In genomic region chr9:75108571-75108970, GRCh38 we compare ENCODE assay signal across 11 cellular contexts. TPM values are rescaled to one million over a fixed set of nuclear protein-coding genes. Genes with fewer than 3 reads are reported as not detected.
A peak's percentile ranks its signal among the peaks of the same experiment; 100 is the strongest.
DNase-seq lines count a peak whose midpoint lies in the region; ATAC-seq and FAIRE-seq lines count a peak whose summit lies in the region.
"Had no signal": no experiment of that assay in that cellular context is flagged by ENCODE, and none has a peak within 500 bp of the region (broad histone marks: within the 10 kb centered on the region; RNA-seq: fewer than 3 reads in every experiment).

No MANE protein-coding gene starts in this region.

- no peak for ATAC-seq in GM21390 (IDR thresholded peaks at IDR 0.05; ENCODE audit: unreplicated experiment)

- DNase-seq in AG08395 (ENCODE audit: low spot score), result peak; percentile 67
- peak; percentile 51 for DNase-seq in HTR-8/SVneo (ENCODE audit: insufficient read length, low spot score)
- peak; percentile 90 for DNase-seq in dermis blood vessel endothelial cell
- peak; percentile 67 to 93 for DNase-seq in lung microvascular endothelial cell (ENCODE audit: low read depth in 2 of 2)
- no peak for DNase-seq in cortex of kidney (lab: John Stamatoyannopoulos, UW)
- no peak for DNase-seq in NCI-H2029 treated with DMSO at 0.1 percent for 48 hours (lab: John Stamatoyannopoulos, UW)
- DNase-seq in NOMO-1 (lab: John Stamatoyannopoulos, UW; ENCODE audit: unreplicated experiment in 2 of 2), result no peak
- DNase-seq: activated naive CD4-positive, alpha-beta T cell treated with anti-CD3 and anti-CD28 coated beads for 36 hours; foreskin melanocyte; NCI-H774 had no signal

- no peak for FAIRE-seq in HTR-8/SVneo (lab: Jason Lieb, UNC)

RNA-seq across cellular contexts. Expression of gene OSTF1, which starts 20.3 kb away (rescaled TPM):
- total RNA-seq in dermis blood vessel endothelial cell, result 115 and 126 TPM in 2 replicates
- total RNA-seq in lung microvascular endothelial cell, result 82.6 and 121 TPM in 2 replicates

RNA-seq across cellular contexts. Expression of gene NMRK1, which starts 20.6 kb away (rescaled TPM):
- 36.9 and 43.7 TPM in 2 replicates for total RNA-seq in dermis blood vessel endothelial cell
- total RNA-seq in lung microvascular endothelial cell, result 16.5 and 20.9 TPM in 2 replicates

Comparison
In these comparisons a context has a peak if more than half of its experiments do, and no peak if none do; other contexts are left out.
1. DNase-seq: peak in AG08395 (single experiment), HTR-8/SVneo (single experiment), dermis blood vessel endothelial cell (single experiment) and lung microvascular endothelial cell (2 of 2); none in cortex of kidney (single experiment), NCI-H2029 treated with DMSO at 0.1 percent for 48 hours (single experiment) and NOMO-1 (0 of 2).